21 cellular contexts compared by ENCODE assay signal in genomic region chr11:134048028-134048427, GRCh38. TPM values are rescaled to one million over a fixed set of nuclear protein-coding genes. Genes with fewer than 3 reads are reported as not detected.
A peak's percentile ranks its signal among the peaks of the same experiment; 100 is the strongest.
DNase-seq lines count a peak whose midpoint lies in the region; FAIRE-seq and TF ChIP-seq lines count a peak whose summit lies in the region.
"Had no signal": no experiment of that assay in that cellular context is flagged by ENCODE, and none has a peak within 500 bp of the region (broad histone marks: within the 10 kb centered on the region; RNA-seq: fewer than 3 reads in every experiment).

No MANE protein-coding gene starts in this region.

- CTCF ChIA-PET in MCF 10A (lab: Yijun Ruan, JAX), result interaction anchor here (0.8 to 10.6 kb wide), 11 partner anchors 13 to 121 kb away, joined by 3 to 168 read pairs (median 7); no protein-coding TSS in a partner anchor

- H3K4me3 Mint-ChIP-seq in MCF 10A (ENCODE audit: unreplicated experiment), result peak overlapping the region; percentile 55
- H3K4me3 Mint-ChIP-seq: activated CD4-positive, alpha-beta T cell treated with anti-CD3 and anti-CD28 coated beads, Interleukin-2, amount 10 ng/mL, durations not matched to agents 7 days and 5 days; activated naive CD8-positive, alpha-beta T cell; CD4-positive, alpha-beta memory T cell; type B pancreatic cell had no signal

- H3K36me3 ChIP-seq in breast epithelium (no peaks in the 10 kb centered on the region), transverse colon (no peaks in the 10 kb centered on the region)
- H3K36me3 ChIP-seq: neutrophil had no signal

- H3K27ac ChIP-seq in breast epithelium (no peak overlapping the region), coronary artery (peak overlapping the region in 1 of 2 donors; percentile 86), transverse colon (peak overlapping the region; percentile 42 to 81 (median 64))
- H3K27ac ChIP-seq: neutrophil had no signal

- 65 to 85% methylated on average over 7 to 9 of the region's 9 CpGs for WGBS in transverse colon (ENCODE audit: low coverage in 1 of 2), 2 donors

- H3K9me3 Mint-ChIP-seq in MCF 10A (ENCODE audit: unreplicated experiment), result no peaks in the 10 kb centered on the region
- H3K9me3 Mint-ChIP-seq: activated CD4-positive, alpha-beta T cell treated with anti-CD3 and anti-CD28 coated beads, Interleukin-2, amount 10 ng/mL, durations not matched to agents 7 days and 5 days; CD4-positive, alpha-beta memory T cell; type B pancreatic cell had no signal

- BruUV-seq in MCF 10A (replicated peaks; lab: Mats Ljungman, UMichigan), result no TSS peak

- H3K4me1 ChIP-seq in breast epithelium (peaks cover 0 to 2% of the 10 kb centered on the region in 2 donors), transverse colon (peaks cover 0 to 16% (median 8%) of the 10 kb centered on the region in 4 donors)

- in situ Hi-C loops in transverse colon (cut with MboI; ENCODE audit: low pct_ligation_motif_present in 1 of 4, low pct_unique_long_range_greater_than_20kb in 1 of 4, low sequenced_read_pairs in 3 of 4), result loop anchor here in 1 of 4 donors (5.0 kb wide), 1 partner anchor 99 kb away; no protein-coding TSS in a partner anchor

- intact Hi-C loops in MCF 10A (cut with micrococcal nuclease) (no loop called here), breast epithelium (cut with DNase I; ENCODE audit: low total_unique reads) (no loop called here), posterior vena cava (cut with DNase I) (loop anchor here in 1 of 2 donors (2.0 to 10.0 kb wide), 2 partner anchors 83 to 93 kb away; no protein-coding TSS in a partner anchor), transverse colon (cut with DNase I; ENCODE audit: low total_unique reads) (loop anchor here (5.0 kb wide), 1 partner anchor 101 kb away; no protein-coding TSS in a partner anchor)

- no peak for TF ChIP-seq CTCF in MCF 10A (IDR thresholded peaks at IDR 0.05; ENCODE audit: unreplicated experiment)
- no peak for TF ChIP-seq CTCF in breast epithelium (IDR thresholded peaks at IDR 0.05)
- TF ChIP-seq CTCF in coronary artery (IDR thresholded peaks at IDR 0.05), result no peak
- no peak for TF ChIP-seq CTCF in transverse colon (IDR thresholded peaks at IDR 0.05)

- no peak for FAIRE-seq in GM19239 (lab: Jason Lieb, UNC)
- FAIRE-seq: TTC549 had no signal

- H3K4me3 ChIP-seq in breast epithelium (peak overlapping the region in 1 of 3 donors; percentile 29), coronary artery (peak overlapping the region; percentile 58), transverse colon (no peak overlapping the region)
- H3K4me3 ChIP-seq: mucosa of descending colon had no signal

- no peak for DNase-seq in MCF 10A (ENCODE audit: unreplicated experiment)
- no peak for DNase-seq in breast epithelium (ENCODE audit: low spot score in 2 of 2)
- DNase-seq in coronary artery (ENCODE audit: low spot score), result no peak
- peak; percentile 46 for DNase-seq in posterior vena cava (ENCODE audit: low spot score)
- DNase-seq in transverse colon, result no peak
- DNase-seq in iPS-NIHi7 (ENCODE audit: extremely low spot score), result no peak
- DNase-seq in GM19239 (ENCODE audit: insufficient read length, low spot score), result no peak
- DNase-seq in DMS153 (lab: John Stamatoyannopoulos, UW), result no peak
- DNase-seq: activated CD4-positive, alpha-beta T cell treated with anti-CD3 and anti-CD28 coated beads, Interleukin-2, amount 10 ng/mL, durations not matched to agents 7 days and 5 days; activated T-cell treated with anti-CD3 and anti-CD28 coated beads for 4 hours; CD4-positive, alpha-beta memory T cell; DND-41; effector CD4-positive, alpha-beta T cell; Kasumi-1; NCI-H1105 treated with DMSO at 0.1 percent for 48 hours; NCI-H69 had no signal

- H3K27me3 Mint-ChIP-seq in MCF 10A (ENCODE audit: insufficient read depth, unreplicated experiment), result no peaks in the 10 kb centered on the region
- H3K27me3 Mint-ChIP-seq: activated naive CD8-positive, alpha-beta T cell had no signal

- TF ChIP-seq POLR2A in breast epithelium (IDR thresholded peaks at IDR 0.05) (no peak), transverse colon (IDR thresholded peaks at IDR 0.05) (no peak)

- peaks cover 26% of the 10 kb centered on the region for H3K4me1 Mint-ChIP-seq in MCF 10A (ENCODE audit: insufficient read depth, unreplicated experiment)

- POLR2A ChIA-PET in MCF 10A (lab: Yijun Ruan, JAX), result interaction anchor here (0.5 to 3.7 kb wide), 9 partner anchors 12 to 123 kb away, joined by 3 to 27 read pairs (median 3); no protein-coding TSS in a partner anchor

- H3K27ac Mint-ChIP-seq in MCF 10A (ENCODE audit: low read depth, unreplicated experiment), result peak overlapping the region; percentile 86
- H3K27ac Mint-ChIP-seq: activated CD4-positive, alpha-beta T cell treated with anti-CD3 and anti-CD28 coated beads, Interleukin-2, amount 10 ng/mL, durations not matched to agents 7 days and 5 days; activated naive CD8-positive, alpha-beta T cell; type B pancreatic cell had no signal

- no peaks in the 10 kb centered on the region for H3K36me3 Mint-ChIP-seq in MCF 10A (ENCODE audit: insufficient read depth, unreplicated experiment)
- H3K36me3 Mint-ChIP-seq: activated naive CD8-positive, alpha-beta T cell; CD4-positive, alpha-beta memory T cell; type B pancreatic cell had no signal

- H3K27me3 ChIP-seq in breast epithelium (peaks cover 0 to 19% of the 10 kb centered on the region in 2 donors), transverse colon (peaks cover 6% of the 10 kb centered on the region)

- no peaks in the 10 kb centered on the region for H3K9me3 ChIP-seq in breast epithelium
- H3K9me3 ChIP-seq in transverse colon, result no peaks in the 10 kb centered on the region
- H3K9me3 ChIP-seq: mucosa of descending colon, neutrophil had no signal

- no peak for TF ChIP-seq EP300 in transverse colon (IDR thresholded peaks at IDR 0.05; ENCODE audit: low read depth)

RNA-seq across cellular contexts. Expression of gene JAM3, which starts 20.8 kb away (rescaled TPM):
- 1.6 TPM in 2 replicates for total RNA-seq in MCF 10A (2022)
- 10 to 100 TPM; 25.0 to 34.5 (median 33.8) TPM for total RNA-seq in breast epithelium
- total RNA-seq in posterior vena cava, result 10 to 100 TPM; 86.6 to 92.2 TPM
- 10 to 100 TPM in 3 of 4 donors, 1 to 10 TPM in 1; 7.8 to 56.9 (median 13.8) TPM for total RNA-seq in transverse colon

Comparison
In these comparisons a context has a peak if more than half of its experiments do, and no peak if none do; other contexts are left out.
1. H3K27ac ChIP-seq: peak in transverse colon (4 of 4); none in breast epithelium (0 of 2).